11 cellular contexts compared by ENCODE assay signal in the genomic region with DNA sequence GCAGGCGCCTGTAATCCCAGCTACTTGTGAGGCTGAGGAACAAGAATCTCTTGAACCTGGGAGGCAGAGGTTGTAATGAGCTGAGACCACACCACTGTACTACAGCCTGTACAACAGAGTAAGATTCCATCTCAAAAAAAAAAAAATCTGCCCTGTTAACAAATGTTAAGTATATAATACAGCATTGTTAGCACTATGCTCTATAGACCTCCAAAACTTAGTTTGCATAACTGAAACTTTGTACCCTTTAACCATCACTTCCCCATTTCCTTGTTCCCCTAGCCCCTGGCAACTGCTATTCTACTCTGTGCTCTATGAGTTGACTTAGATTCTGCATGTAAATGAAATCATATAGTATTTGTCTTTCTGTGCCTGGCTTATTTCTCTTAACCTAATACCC.
DNase-seq lines count a peak whose midpoint lies in the region; ATAC-seq, FAIRE-seq and TF ChIP-seq lines count a peak whose summit lies in the region.
"Had no signal": no experiment of that assay in that cellular context is flagged by ENCODE, and none has a peak within 500 bp of the region (broad histone marks: within the 10 kb centered on the region; RNA-seq: fewer than 3 reads in every experiment).

No MANE protein-coding gene starts in this region.

- FAIRE-seq in GM19239 (lab: Jason Lieb, UNC) (peak; percentile 99), GM12878 (lab: Jason Lieb, UNC) (peak; percentile 83)

- H3K36me3 ChIP-seq in GM12878 (ENCODE audit: control insufficient read depth in 2 of 2, insufficient read depth in 2 of 2, low read length in 1 of 2) (no peaks in the 10 kb centered on the region), neural progenitor cell (no peaks in the 10 kb centered on the region), BE2C (no peaks in the 10 kb centered on the region)

- no peak for TF ChIP-seq CTCF in GM12878 (IDR thresholded peaks at IDR 0.05 in 2 of 3, conservative IDR thresholded peaks at IDR 0.05 in 1 of 3; ENCODE audit: control insufficient read depth in 2 of 3, extremely low read depth in 1 of 3, insufficient read depth in 1 of 3, low read depth in 3 of 3, low read length in 3 of 3)
- TF ChIP-seq CTCF in neural progenitor cell (IDR thresholded peaks at IDR 0.05): no peak
- no peak for TF ChIP-seq CTCF in BE2C (IDR thresholded peaks at IDR 0.05; ENCODE audit: low read depth, low read length)

- H3K79me2 ChIP-seq in GM12878 (ENCODE audit: control insufficient read depth, insufficient read depth, low read length) (no peaks in the 10 kb centered on the region), neural progenitor cell (ENCODE audit: low read depth) (no peaks in the 10 kb centered on the region)

- H3K36me3 Mint-ChIP-seq in neural progenitor cell: no peaks in the 10 kb centered on the region
- H3K36me3 Mint-ChIP-seq: WTC11 had no signal

- H3K9me3 ChIP-seq in GM12878 (replicated peaks; ENCODE audit: control insufficient read depth, insufficient read depth, low read length) (no peaks in the 10 kb centered on the region), neural progenitor cell (ENCODE audit: low read depth) (no peaks in the 10 kb centered on the region), BE2C (no peaks in the 10 kb centered on the region)

- H3K4me1 Mint-ChIP-seq in neural progenitor cell: no peaks in the 10 kb centered on the region

- H3K9me3 Mint-ChIP-seq in neural progenitor cell: no peaks in the 10 kb centered on the region
- H3K9me3 Mint-ChIP-seq: WTC11 had no signal

- no peak overlapping the region for H3K27ac ChIP-seq in GM12878 (ENCODE audit: control insufficient read depth, insufficient read depth)
- H3K27ac ChIP-seq in neural progenitor cell: no peak overlapping the region

- peak; percentile 99 for ATAC-seq in HG02623 (IDR thresholded peaks at IDR 0.05; ENCODE audit: unreplicated experiment)
- peak; percentile 96 for ATAC-seq in HG03442 (IDR thresholded peaks at IDR 0.05; ENCODE audit: unreplicated experiment)
- peak; percentile 99 for ATAC-seq in GM12878
- ATAC-seq: Panc1, WTC11 had no signal

- RAD21 ChIA-PET in GM12878 (lab: Charles Lee; ENCODE audit: unreplicated experiment): interaction anchor here (0.6 to 1.5 kb wide), 2 partner anchors 53 to 77 kb away, joined by 3 read pairs; no protein-coding TSS in a partner anchor

- no peaks in the 10 kb centered on the region for H3F3A ChIP-seq in neural progenitor cell (ENCODE audit: low read depth)

- intact Hi-C loops in GM12878 (cut with micrococcal nuclease; ENCODE audit: unreplicated experiment): no loop called here

- no peaks in the 10 kb centered on the region for H4K20me1 ChIP-seq in GM12878 (ENCODE audit: control insufficient read depth, insufficient read depth)
- H4K20me1 ChIP-seq in neural progenitor cell (ENCODE audit: low read depth): no peaks in the 10 kb centered on the region

- H2AFZ ChIP-seq in GM12878 (ENCODE audit: control insufficient read depth, low read depth, low read length) (no peak overlapping the region), neural progenitor cell (replicated peaks) (no peak overlapping the region)

- no peak for DNase-seq in GM19239 (ENCODE audit: insufficient read length, low spot score)
- DNase-seq in GM12878 (ENCODE audit: low read depth, low spot score): no peak
- DNase-seq in neural progenitor cell (ENCODE audit: low spot score): no peak
- DNase-seq in BE2C: no peak
- DNase-seq in activated CD8-positive, alpha-beta memory T cell treated with anti-CD3 and anti-CD28 coated beads for 24 hours: no peak
- no peak for DNase-seq in NCI-H1436 treated with DMSO at 0.1 percent for 48 hours (lab: John Stamatoyannopoulos, UW)
- DNase-seq: glutamatergic neuron had no signal

- no peaks in the 10 kb centered on the region for H3K27me3 Mint-ChIP-seq in neural progenitor cell (ENCODE audit: insufficient read depth, low read depth)

- H3K4me1 ChIP-seq in GM12878 (ENCODE audit: control insufficient read depth, insufficient read depth, low read length) (peaks cover 3% of the 10 kb centered on the region; the same call in 1 of the 2 replicates), neural progenitor cell (no peaks in the 10 kb centered on the region), BE2C (no peaks in the 10 kb centered on the region)

- H3K4me2 ChIP-seq in GM12878 (ENCODE audit: control insufficient read depth, insufficient read depth) (no peak overlapping the region), neural progenitor cell (no peak overlapping the region)

- 50% methylated on average over 1 of the region's 1 CpG for WGBS in GM12878 (ENCODE audit: insufficient coverage, insufficient replicate concordance, low lambda C conversion rate, missing lambda C conversion rate)

- no peak overlapping the region for H3K4me3 Mint-ChIP-seq in neural progenitor cell
- H3K4me3 Mint-ChIP-seq: WTC11 had no signal

- TF ChIP-seq RAD21 in GM12878 (IDR thresholded peaks at IDR 0.05; ENCODE audit: insufficient read depth, low read depth, low read length): no peak

- POLR2A ChIA-PET in GM12878 (lab: Charles Lee): no interaction called here

- in situ Hi-C loops in GM12878 (cut with MboI): no loop called here

- CTCF ChIA-PET in GM12878 (lab: Yijun Ruan, JAX): interaction anchor here (1.5 to 4.9 kb wide), 2 partner anchors 76 to 177 kb away, joined by 3 to 22 read pairs; no protein-coding TSS in a partner anchor

- no peak overlapping the region for H3K27ac Mint-ChIP-seq in neural progenitor cell
- H3K27ac Mint-ChIP-seq: WTC11 had no signal

- no peak overlapping the region for H3K4me3 ChIP-seq in GM12878
- no peak overlapping the region for H3K4me3 ChIP-seq in neural progenitor cell
- H3K4me3 ChIP-seq in BE2C (ENCODE audit: low read depth, low read length): no peak overlapping the region

- no peak for TF ChIP-seq POLR2A in GM12878 (IDR thresholded peaks at IDR 0.05; ENCODE audit: low read depth, low read length)

- no TSS peak for BruUV-seq in GM12878 (replicated peaks; lab: Mats Ljungman, UMichigan)

- no peak for TF ChIP-seq EP300 in GM12878 (IDR thresholded peaks at IDR 0.05; ENCODE audit: borderline replicate concordance in 1 of 2, control insufficient read depth in 1 of 2, low read depth in 2 of 2, low read length in 2 of 2)

- no peaks in the 10 kb centered on the region for H3K27me3 ChIP-seq in GM12878 (replicated peaks in 1 of 2; ENCODE audit: control insufficient read depth in 2 of 2, insufficient read depth in 2 of 2, low read length in 1 of 2)
- H3K27me3 ChIP-seq in neural progenitor cell: no peaks in the 10 kb centered on the region
- H3K27me3 ChIP-seq in BE2C: no peaks in the 10 kb centered on the region

- H3K9ac ChIP-seq in GM12878 (ENCODE audit: control insufficient read depth, insufficient read depth, low read length) (no peak overlapping the region), neural progenitor cell (no peak overlapping the region)

- SMC1A ChIA-PET in GM12878 (lab: Charles Lee; ENCODE audit: uncharacterized antibody, unreplicated experiment): interaction anchor here (1.1 to 1.6 kb wide), 2 partner anchors 16 to 69 kb away, joined by 3 read pairs; no protein-coding TSS in a partner anchor

TF ChIP-seq in GM12878, 131 proteins besides CTCF, POLR2A, EP300 and RAD21 (continues in another document):
- TF ChIP-seq E2F8 (IDR thresholded peaks at IDR 0.05; ENCODE audit: low read depth, partially characterized antibody): no peak
- peak; percentile 85; the same call in 1 of the 2 replicates for TF ChIP-seq SPI1 (IDR thresholded peaks at IDR 0.05; ENCODE audit: borderline replicate concordance, insufficient read depth, low read depth, low read length)
- TF ChIP-seq ZNF384 (IDR thresholded peaks at IDR 0.05; ENCODE audit: borderline replicate concordance, low read depth, low read length): peak; percentile 54; the same call in 1 of the 2 replicates
- TF ChIP-seq MLLT1 (IDR thresholded peaks at IDR 0.05): no peak
- no peak for TF ChIP-seq IRF4 (IDR thresholded peaks at IDR 0.05; ENCODE audit: low read depth, low read length)
- TF ChIP-seq IKZF2 (IDR thresholded peaks at IDR 0.05): peak in 1 of 2 experiments; percentile 30; a peak in 1 of 4 replicates
